In the genomic region with DNA sequence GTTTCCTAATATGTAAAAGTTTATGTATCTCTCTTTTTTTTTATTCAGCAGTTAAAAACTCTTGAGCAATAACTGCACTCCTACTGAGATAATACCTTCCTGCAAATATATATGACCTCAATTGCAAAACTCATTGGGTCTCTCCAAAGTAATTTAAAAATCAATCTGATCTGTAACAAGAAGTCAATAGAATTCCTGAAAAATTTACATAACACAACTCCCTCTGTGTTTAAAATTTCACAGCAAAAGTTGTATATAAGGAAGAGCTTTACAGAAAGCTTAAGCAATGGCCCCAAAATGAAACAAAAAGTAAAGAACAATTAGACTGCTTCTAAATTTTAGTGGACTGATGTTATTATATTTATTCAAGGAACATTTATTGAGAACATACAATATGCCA, we compare ENCODE assay signal across 26 cellular contexts.
"Had no signal": no experiment of that assay in that cellular context is flagged by ENCODE, and none has a peak within 500 bp of the region (broad histone marks: within the 10 kb centered on the region; RNA-seq: fewer than 3 reads in every experiment).

No MANE protein-coding gene starts in this region.

- FAIRE-seq: bronchial epithelial cell had no signal

- ATAC-seq: activated CD4-positive, CD25-positive, alpha-beta regulatory T cell treated with anti-CD3 and anti-CD28 coated beads, Interleukin-2, amount 50 U/mL, for 24 hours; activated CD8-positive, alpha-beta memory T cell treated with anti-CD3 and anti-CD28 coated beads, Interleukin-2, amount 10 ng/mL, durations not matched to agents 7 days and 5 days; activated naive CD8-positive, alpha-beta T cell treated with anti-CD3 and anti-CD28 coated beads, Interleukin-2, amount 50 U/mL, for 24 hours; WTC11 had no signal

- DNase-seq: activated CD4-positive, alpha-beta memory T cell treated with anti-CD3 and anti-CD28 coated beads, Interleukin-2, amount 10 ng/mL, durations not matched to agents 7 days and 5 days; activated CD4-positive, alpha-beta T cell treated with anti-CD3 and anti-CD28 coated beads for 4 hours; activated CD4-positive, alpha-beta T cell treated with anti-CD3 and anti-CD28 coated beads, Interleukin-2, amount 50 U/mL, for 1 hour; activated CD8-positive, alpha-beta memory T cell treated with anti-CD3 and anti-CD28 coated beads for 24 hours; activated CD8-positive, alpha-beta memory T cell treated with anti-CD3 and anti-CD28 coated beads, Interleukin-2, amount 10 ng/mL, durations not matched to agents 7 days and 5 days; activated CD8-positive, alpha-beta memory T cell treated with anti-CD3 and anti-CD28 coated beads, Interleukin-2, amount 50 U/mL, for 48 hours; activated effector memory CD4-positive, alpha-beta T cell treated with Interleukin-2 at 50 U/mL for 16 hours; activated naive CD4-positive, alpha-beta T cell treated with anti-CD3 and anti-CD28 coated beads, Interleukin-2, amount 10 ng/mL, durations not matched to agents 7 days and 5 days; activated naive CD8-positive, alpha-beta T cell treated with anti-CD3 and anti-CD28 coated beads, Interleukin-2, amount 50 U/mL, for 24 hours; activated T-cell treated with anti-CD3 and anti-CD28 coated beads, Interleukin-2, amount 50 U/mL, for 48 hours; anterior cingulate cortex; caudate nucleus; cerebellar nuclear complex; Karpas-422; KBM-7; NCI-H1048; NCI-H1105 treated with DMSO at 0.1 percent for 48 hours; NCI-H1436; NCI-H1694; NCI-H2029; NCI-H345; NCI-H524 treated with DMSO at 0.1 percent for 48 hours; Right ventricle myocardium superior had no signal
